In the genomic region with DNA sequence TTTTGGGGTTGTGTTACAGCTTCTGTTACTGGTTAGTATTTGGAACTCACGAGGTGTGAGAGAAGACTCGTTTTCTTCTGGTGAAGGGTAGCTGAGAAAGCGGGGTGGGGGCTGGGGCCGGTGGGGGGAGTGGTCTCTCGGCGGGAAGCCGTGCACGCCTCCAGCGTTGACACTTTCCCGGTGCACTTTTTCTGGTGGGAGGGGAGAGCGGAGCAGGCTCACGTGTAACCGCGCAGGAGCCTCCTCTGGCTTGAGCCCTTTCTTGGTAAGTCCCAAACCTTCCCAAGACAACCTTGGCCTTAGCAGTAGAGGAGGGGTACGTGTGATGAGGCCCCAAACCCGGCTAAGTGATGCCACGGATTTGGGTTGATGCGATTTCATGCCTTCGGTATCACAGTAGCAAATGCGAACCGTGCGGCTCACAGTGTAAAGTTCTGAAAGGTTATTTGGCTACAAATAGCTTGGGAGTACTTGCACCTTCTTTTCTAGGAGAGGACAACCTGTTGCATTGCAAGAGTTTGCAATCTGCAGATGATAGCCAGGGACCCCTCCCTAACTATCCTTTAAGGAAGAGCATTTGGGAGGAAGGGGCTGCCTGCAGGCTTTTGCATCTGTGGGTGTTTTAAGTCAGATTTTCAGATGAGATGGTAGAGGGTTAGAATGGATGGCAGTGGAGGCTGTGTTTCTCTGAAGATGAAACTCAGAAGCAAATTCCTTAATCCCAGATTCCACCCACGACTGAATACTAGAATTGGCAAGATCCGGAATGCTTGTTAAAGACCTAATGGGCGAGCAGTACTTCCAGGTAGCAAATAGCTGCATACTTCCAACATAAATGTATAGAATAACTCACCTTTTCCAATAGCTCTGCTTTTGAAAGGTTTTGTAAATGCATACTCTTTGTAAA, we compare ENCODE assay signal across 7 cellular contexts. TPM values are rescaled to one million over a fixed set of nuclear protein-coding genes. Genes with fewer than 3 reads are reported as not detected.
DNase-seq lines count a peak whose midpoint lies in the region; FAIRE-seq and TF ChIP-seq lines count a peak whose summit lies in the region.

No MANE protein-coding gene starts in this region.

- H3K4me3 ChIP-seq in HUES64 (ENCODE audit: low read length) (peak overlapping the region; percentile 50), ascending aorta (peak overlapping the region; percentile 60 to 85), kidney (ENCODE audit: low read length in 2 of 2) (peak overlapping the region; percentile 65 to 76), stomach (peak overlapping the region; percentile 49 to 58 (median 55)), OCI-LY7 (ENCODE audit: low read depth, low read length, poor library complexity, severe bottlenecking) (no peak overlapping the region)

- H3K27ac ChIP-seq in HUES64 (ENCODE audit: low read depth, low read length) (no peak overlapping the region), ascending aorta (peak overlapping the region; percentile 85 to 90), kidney (ENCODE audit: low read depth in 2 of 2, low read length in 2 of 2) (peak overlapping the region; percentile 76 to 85), stomach (peak overlapping the region; percentile 18 to 89 (median 84)), OCI-LY7 (ENCODE audit: low read depth, low read length, poor library complexity, severe bottlenecking) (no peak overlapping the region)

- BruUV-seq in OCI-LY7 (replicated peaks; lab: Mats Ljungman, UMichigan): no TSS peak

- TF ChIP-seq POLR2A in stomach (IDR thresholded peaks at IDR 0.05): no peak

- no peak for DNase-seq in ascending aorta (ENCODE audit: low spot score in 2 of 2)
- DNase-seq in kidney: no peak
- DNase-seq in stomach: no peak
- DNase-seq in OCI-LY7 (ENCODE audit: low spot score): no peak
- no peak for DNase-seq in DMS53 (lab: John Stamatoyannopoulos, UW)
- no peak for DNase-seq in COLO829 (ENCODE audit: low spot score)

- H3K9ac ChIP-seq in HUES64 (ENCODE audit: low read depth, low read length) (no peak overlapping the region), kidney (ENCODE audit: low read length in 2 of 2) (peak overlapping the region; percentile 22 to 59)

- no peak overlapping the region for H3K4me2 ChIP-seq in OCI-LY7 (ENCODE audit: low read length)

- H3K36me3 ChIP-seq in HUES64 (ENCODE audit: insufficient read depth, low read length) (no peaks in the 10 kb centered on the region), ascending aorta (no peaks in the 10 kb centered on the region), kidney (ENCODE audit: control insufficient read depth in 1 of 2, insufficient read depth in 2 of 2, low read length in 2 of 2) (peaks cover 0 to 2% of the 10 kb centered on the region in 2 donors), stomach (no peaks in the 10 kb centered on the region), OCI-LY7 (ENCODE audit: insufficient read depth, low read length) (no peaks in the 10 kb centered on the region)

- H3K27me3 ChIP-seq in HUES64 (ENCODE audit: insufficient read depth, low read length) (peaks cover 87% of the 10 kb centered on the region), ascending aorta (no peaks in the 10 kb centered on the region), stomach (peaks cover 0 to 41% (median 24%) of the 10 kb centered on the region in 3 donors)

- FAIRE-seq in kidney (lab: Jason Lieb, UNC): no peak

- 18% methylated on average over 25 of the region's 25 CpGs for WGBS in HUES64
- 15 to 20% (median 16%) methylated on average over 22 to 25 of the region's 25 CpGs for WGBS in stomach, 5 donors

- H3K9me2 ChIP-seq in OCI-LY7 (ENCODE audit: insufficient read depth, low read length): no peaks in the 10 kb centered on the region

- no peak for TF ChIP-seq EP300 in stomach (IDR thresholded peaks at IDR 0.05)

- TF ChIP-seq CTCF in ascending aorta (IDR thresholded peaks at IDR 0.05): no peak
- no peak for TF ChIP-seq CTCF in kidney (IDR thresholded peaks at IDR 0.05; ENCODE audit: borderline replicate concordance, extremely low read depth, insufficient read depth)
- TF ChIP-seq CTCF in stomach (IDR thresholded peaks at IDR 0.05): no peak
- TF ChIP-seq CTCF in OCI-LY7 (conservative IDR thresholded peaks at IDR 0.05; ENCODE audit: low read length): no peak

- H4K20me1 ChIP-seq in OCI-LY7 (ENCODE audit: insufficient read depth, low read length): no peaks in the 10 kb centered on the region

- H3K9me3 ChIP-seq in HUES64 (ENCODE audit: insufficient read depth, low read depth, low read length) (no peaks in the 10 kb centered on the region), ascending aorta (no peaks in the 10 kb centered on the region), kidney (ENCODE audit: control insufficient read depth in 1 of 2, low read length in 2 of 2) (no peaks in the 10 kb centered on the region), stomach (no peaks in the 10 kb centered on the region), OCI-LY7 (ENCODE audit: low read length) (no peaks in the 10 kb centered on the region)

- intact Hi-C loops in ascending aorta (cut with DNase I): loop anchor here (10.0 kb wide), 3 partner anchors 488 to 1838 kb away; partner anchors contain the start of genes C17orf67, DGKE and PCTP
- intact Hi-C loops in kidney (cut with DNase I): no loop called here
- intact Hi-C loops in stomach (cut with DNase I; ENCODE audit: low total_unique reads): no loop called here
- intact Hi-C loops in OCI-LY7 (cut with micrococcal nuclease; ENCODE audit: unreplicated experiment): no loop called here

- POLR2A ChIA-PET in OCI-LY7 (lab: Charles Lee): interaction anchor here (0.6 kb wide), 1 partner anchor 31 kb away, joined by 3 read pairs; no protein-coding TSS in a partner anchor

- H3K4me1 ChIP-seq in HUES64 (ENCODE audit: insufficient read depth, low read length) (peaks cover 4% of the 10 kb centered on the region; the same call in 1 of the 2 replicates), ascending aorta (peaks cover 10 to 17% of the 10 kb centered on the region in 2 donors), kidney (ENCODE audit: control insufficient read depth in 1 of 2, insufficient read depth in 1 of 2, low read depth in 1 of 2, low read length in 2 of 2) (peaks cover 5 to 12% of the 10 kb centered on the region in 2 donors), stomach (peaks cover 13 to 65% (median 37%) of the 10 kb centered on the region in 4 donors), OCI-LY7 (ENCODE audit: insufficient read depth, low read length, poor library complexity, severe bottlenecking) (no peaks in the 10 kb centered on the region)

- no peak overlapping the region for H2AFZ ChIP-seq in OCI-LY7 (ENCODE audit: low read length)

- CTCF ChIA-PET in OCI-LY7 (lab: Charles Lee; ENCODE audit: unreplicated experiment): no interaction called here

- no peaks in the 10 kb centered on the region for H3K79me2 ChIP-seq in OCI-LY7 (ENCODE audit: insufficient read depth, low read depth, low read length)

RNA-seq across cellular contexts. Expression of gene HLF, which starts 1.5 kb away (rescaled TPM):
- polyA plus RNA-seq in HUES64 (2013, experiment 1 of 2): not detected
- 0.06 TPM for polyA plus RNA-seq in HUES64 (2013, experiment 2 of 2)
- total RNA-seq in ascending aorta (11.3 TPM), kidney (38.4 TPM), stomach (10 to 100 TPM in 3 of 5 donors, 1 to 10 TPM in 2; 2.3 to 42.4 (median 12.9) TPM), OCI-LY7 (2022) (not detected in 2 replicates)
- polyA plus RNA-seq in kidney (ENCODE audit: insufficient read depth, low read depth, low replicate concordance) (9.1 TPM), stomach (10 to 100 TPM in 1 of 3 donors, 1 to 10 TPM in 2; 1.6 to 10.6 (median 2.9) TPM)
- total RNA-seq in OCI-LY7 (2014; rRNA removed; shearing (Covaris generic)): 0.13 TPM in 1 of 2 replicates, not detected in the other

Comparison
In these comparisons a context has a peak if more than half of its experiments do, and no peak if none do; other contexts are left out.
1. H3K27ac ChIP-seq: peak in ascending aorta (2 of 2), kidney (2 of 2) and stomach (5 of 5); none in HUES64 (single experiment) and OCI-LY7 (single experiment).